Comparison of ENCODE assay signal across 8 cellular contexts in genomic region chr19:57830071-57830602, GRCh38. TPM values are rescaled to one million over a fixed set of nuclear protein-coding genes. Genes with fewer than 3 reads are reported as not detected.
DNase-seq lines count a peak whose midpoint lies in the region; FAIRE-seq and TF ChIP-seq lines count a peak whose summit lies in the region.

Gene ZNF587B (plus strand): TSS chr19:57830299. CDS start chr19:57830529, 230 bp downstream.

- H3K79me2 ChIP-seq in DOHH2 (ENCODE audit: control insufficient read depth, low read length) (peaks cover 67% of the 10 kb centered on the region), OCI-LY7 (ENCODE audit: insufficient read depth, low read depth, low read length) (peaks cover 66% of the 10 kb centered on the region), astrocyte (ENCODE audit: insufficient read depth, low read length) (peaks cover 70% of the 10 kb centered on the region)

- no peak for TF ChIP-seq EP300 in ovary (IDR thresholded peaks at IDR 0.05)

- no peak within 1 kb of the TSS for H3K4me3 ChIP-seq in DOHH2 (ENCODE audit: low read length)
- H3K4me3 ChIP-seq in OCI-LY7 (ENCODE audit: low read depth, low read length, poor library complexity, severe bottlenecking) = no peak within 1 kb of the TSS
- H3K4me3 ChIP-seq in astrocyte (ENCODE audit: insufficient read depth, low read depth, low read length) = peak within 1 kb of the TSS; percentile 61
- H3K4me3 ChIP-seq in right atrium auricular region = peak within 1 kb of the TSS; percentile 40 to 59
- H3K4me3 ChIP-seq in ovary = peak within 1 kb of the TSS; percentile 46

- H3K27ac ChIP-seq in DOHH2 (ENCODE audit: low read depth, low read length) (no peak within 1 kb of the TSS), OCI-LY7 (ENCODE audit: low read depth, low read length, poor library complexity, severe bottlenecking) (no peak within 1 kb of the TSS), astrocyte (ENCODE audit: low read depth, low read length) (peak within 1 kb of the TSS; percentile 65), right atrium auricular region (peak within 1 kb of the TSS; percentile 81), ovary (peak within 1 kb of the TSS in 1 of 2 donors; percentile 19)

- H2AFZ ChIP-seq in OCI-LY7 (ENCODE audit: low read length) (no peak within 1 kb of the TSS), astrocyte (ENCODE audit: low read depth, low read length) (peak within 1 kb of the TSS; percentile 78)

- no peaks in the 10 kb centered on the region for H3K27me3 Mint-ChIP-seq in astrocyte (ENCODE audit: low read depth, unreplicated experiment)

- peaks cover 38% of the 10 kb centered on the region for H3K36me3 ChIP-seq in DOHH2 (ENCODE audit: control insufficient read depth, low read length)
- H3K36me3 ChIP-seq in OCI-LY7 (ENCODE audit: insufficient read depth, low read length) = peaks cover 42% of the 10 kb centered on the region
- no peaks in the 10 kb centered on the region for H3K36me3 ChIP-seq in astrocyte (ENCODE audit: insufficient read depth, low read length)
- no peaks in the 10 kb centered on the region for H3K36me3 ChIP-seq in right atrium auricular region
- no peaks in the 10 kb centered on the region for H3K36me3 ChIP-seq in ovary

- peak within 1 kb of the TSS; percentile 87 for H3K4me3 Mint-ChIP-seq in astrocyte (ENCODE audit: unreplicated experiment)

- H3K36me3 Mint-ChIP-seq in astrocyte (ENCODE audit: low read depth, unreplicated experiment) = peaks cover 13% of the 10 kb centered on the region

- H3K9me3 ChIP-seq in DOHH2 (ENCODE audit: control insufficient read depth, insufficient read depth, low read length) (peaks cover 15% of the 10 kb centered on the region; the same call in 1 of the 2 replicates), OCI-LY7 (ENCODE audit: low read length) (no peaks in the 10 kb centered on the region), astrocyte (ENCODE audit: insufficient read depth, low read depth, low read length) (no peaks in the 10 kb centered on the region), right atrium auricular region (no peaks in the 10 kb centered on the region), ovary (no peaks in the 10 kb centered on the region)

- TF ChIP-seq CTCF in DOHH2 (IDR thresholded peaks at IDR 0.05; ENCODE audit: low read depth, low read length, poor library complexity, severe bottlenecking) = peak; percentile 65
- TF ChIP-seq CTCF in OCI-LY7 (conservative IDR thresholded peaks at IDR 0.05; ENCODE audit: low read length) = peak; percentile 78
- no peak for TF ChIP-seq CTCF in astrocyte (IDR thresholded peaks at IDR 0.05; ENCODE audit: insufficient read depth, low read depth, low read length)
- TF ChIP-seq CTCF in right atrium auricular region (IDR thresholded peaks at IDR 0.05) = peak; percentile 26 to 63
- peak; percentile 22 to 58 (median 31) for TF ChIP-seq CTCF in ovary (IDR thresholded peaks at IDR 0.05)

- intact Hi-C loops in OCI-LY7 (cut with micrococcal nuclease; ENCODE audit: unreplicated experiment) (no loop called here), ovary (cut with DNase I) (no loop called here)

- no peaks in the 10 kb centered on the region for H3F3A ChIP-seq in DOHH2 (ENCODE audit: control insufficient read depth, insufficient read depth)

- H3K27me3 ChIP-seq in DOHH2 (ENCODE audit: control insufficient read depth, low read length) = no peaks in the 10 kb centered on the region
- no peaks in the 10 kb centered on the region for H3K27me3 ChIP-seq in astrocyte (ENCODE audit: insufficient read depth, low read length)
- H3K27me3 ChIP-seq in right atrium auricular region = no peaks in the 10 kb centered on the region
- H3K27me3 ChIP-seq in ovary = no peaks in the 10 kb centered on the region

- no TSS peak for BruUV-seq in OCI-LY7 (replicated peaks; lab: Mats Ljungman, UMichigan)

- H3K4me1 ChIP-seq in DOHH2 (ENCODE audit: control insufficient read depth, low read length) (no peaks in the 10 kb centered on the region), OCI-LY7 (ENCODE audit: insufficient read depth, low read length, poor library complexity, severe bottlenecking) (no peaks in the 10 kb centered on the region), astrocyte (ENCODE audit: insufficient read depth, low read length) (no peaks in the 10 kb centered on the region), right atrium auricular region (peaks cover 0 to 35% of the 10 kb centered on the region in 2 donors), ovary (ENCODE audit: insufficient read depth) (peaks cover 6% of the 10 kb centered on the region)

- peak within 1 kb of the TSS; percentile 72 for H3K9ac ChIP-seq in astrocyte (ENCODE audit: low read length)

- POLR2A ChIA-PET in OCI-LY7 (lab: Charles Lee) = no interaction called here

- no peaks in the 10 kb centered on the region for H4K20me1 ChIP-seq in DOHH2 (ENCODE audit: control insufficient read depth, insufficient read depth, low read depth, low read length)
- H4K20me1 ChIP-seq in OCI-LY7 (ENCODE audit: insufficient read depth, low read length) = peaks cover 12% of the 10 kb centered on the region; the same call in 1 of the 2 replicates
- H4K20me1 ChIP-seq in astrocyte (ENCODE audit: insufficient read depth, low read length) = peaks cover 39% of the 10 kb centered on the region

- peak within 1 kb of the TSS; percentile 87 for H3K27ac Mint-ChIP-seq in astrocyte (ENCODE audit: unreplicated experiment)

- H3K4me2 ChIP-seq in DOHH2 (ENCODE audit: low read length) (no peak within 1 kb of the TSS), OCI-LY7 (ENCODE audit: low read length) (no peak within 1 kb of the TSS), astrocyte (ENCODE audit: low read length) (peak within 1 kb of the TSS; percentile 84)

- CTCF ChIA-PET in OCI-LY7 (lab: Charles Lee; ENCODE audit: unreplicated experiment) = no interaction called here

- 10 to 18% (median 17%) methylated on average over 22 of the region's 22 CpGs for WGBS in ovary, 3 donors

- peak; percentile 19 for TF ChIP-seq POLR2A in ovary (IDR thresholded peaks at IDR 0.05)

- peaks cover 29% of the 10 kb centered on the region for H3K4me1 Mint-ChIP-seq in astrocyte (ENCODE audit: low read depth, unreplicated experiment)

- peak; percentile 19 for DNase-seq in OCI-LY7 (ENCODE audit: low spot score)
- peak; percentile 44 for DNase-seq in astrocyte (ENCODE audit: low read depth)
- peak; percentile 85 for DNase-seq in right atrium auricular region (ENCODE audit: low spot score)
- peak; percentile 63 to 80 (median 77) for DNase-seq in ovary
- no peak for DNase-seq in NCI-H524 treated with DMSO at 0.1 percent for 48 hours (lab: John Stamatoyannopoulos, UW)
- DNase-seq in NCI-H146 treated with DMSO at 0.1 percent for 48 hours (lab: John Stamatoyannopoulos, UW; ENCODE audit: unreplicated experiment) = no peak
- no peak for DNase-seq in GM19238 (ENCODE audit: insufficient read length, low spot score)

- H3K9me2 ChIP-seq in DOHH2 (replicated peaks; ENCODE audit: control insufficient read depth, low read length) = no peaks in the 10 kb centered on the region
- H3K9me2 ChIP-seq in OCI-LY7 (ENCODE audit: insufficient read depth, low read length) = no peaks in the 10 kb centered on the region

- FAIRE-seq in astrocyte (lab: Jason Lieb, UNC) = peak; percentile 9

- no peaks in the 10 kb centered on the region for H3K9me3 Mint-ChIP-seq in astrocyte (ENCODE audit: unreplicated experiment)

RNA-seq across cellular contexts. Expression of gene ZNF587B, which starts in this region (rescaled TPM):
- 19.8 and 20.2 TPM in 2 replicates for total RNA-seq in OCI-LY7 (2014; rRNA removed; shearing (Covaris generic))
- total RNA-seq in OCI-LY7 (2022) = 24.6 and 25.8 TPM in 2 replicates
- total RNA-seq in astrocyte = 15.2 and 17.9 TPM in 2 replicates
- 1 to 10 TPM; 3.2 to 5.7 TPM for total RNA-seq in right atrium auricular region
- total RNA-seq in ovary = 10 to 100 TPM in 5 of 7 donors, 1 to 10 TPM in 2; 7.8 to 19.4 (median 12.5) TPM
- polyA plus RNA-seq in ovary = 1 to 10 TPM; 4.0 to 4.6 TPM

Comparison
In these comparisons a context has a peak if more than half of its experiments do, and no peak if none do; other contexts are left out.
1. H3K27ac ChIP-seq: peak in astrocyte (single experiment) and right atrium auricular region (2 of 2); none in DOHH2 (single experiment) and OCI-LY7 (single experiment).
2. H3K4me3 ChIP-seq: peak in astrocyte (single experiment), right atrium auricular region (2 of 2) and ovary (single experiment); none in DOHH2 (single experiment) and OCI-LY7 (single experiment).
3. DNase-seq: peak in OCI-LY7 (single experiment), astrocyte (single experiment), right atrium auricular region (single experiment) and ovary (5 of 5); none in NCI-H524 treated with DMSO at 0.1 percent for 48 hours (single experiment), NCI-H146 treated with DMSO at 0.1 percent for 48 hours (single experiment) and GM19238 (single experiment).